9 cellular contexts compared by ENCODE assay signal in the genomic region with DNA sequence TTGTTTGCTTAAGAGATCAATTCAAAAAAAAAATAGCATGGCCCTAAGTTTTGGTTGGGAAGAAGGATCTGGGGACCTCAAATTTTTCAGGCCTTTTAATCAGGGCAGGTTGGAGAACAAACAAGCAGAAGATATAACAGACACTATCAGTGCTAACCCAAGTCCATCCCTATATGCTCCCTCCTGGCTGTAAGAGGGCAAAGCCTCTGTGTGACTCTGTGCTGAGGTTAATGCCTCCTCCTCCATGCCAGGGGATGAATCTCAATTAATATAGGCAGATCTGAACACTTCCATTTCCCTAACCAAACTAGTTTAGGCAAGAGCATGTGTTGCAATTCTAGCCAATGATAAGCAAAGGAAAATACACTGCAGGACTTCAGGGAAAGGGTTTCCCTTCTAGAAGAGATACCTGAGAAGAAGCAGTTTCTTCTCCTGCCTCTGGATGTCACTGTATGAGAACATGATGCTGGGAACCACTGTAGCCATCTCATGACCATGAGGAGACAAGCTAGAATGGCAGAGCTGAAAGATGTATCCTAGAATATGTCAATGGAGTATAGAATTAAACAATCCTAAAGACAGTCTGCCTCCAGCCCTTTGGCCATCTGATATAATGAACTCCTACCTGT.
A peak's percentile ranks its signal among the peaks of the same experiment; 100 is the strongest.
DNase-seq lines count a peak whose midpoint lies in the region; ATAC-seq, FAIRE-seq and TF ChIP-seq lines count a peak whose summit lies in the region.
"Had no signal": no experiment of that assay in that cellular context is flagged by ENCODE, and none has a peak within 500 bp of the region (broad histone marks: within the 10 kb centered on the region; RNA-seq: fewer than 3 reads in every experiment).

No MANE protein-coding gene starts in this region.

- H3K27ac ChIP-seq in fibroblast of lung (ENCODE audit: insufficient read depth, low read length) (no peak overlapping the region), transverse colon (no peak overlapping the region), substantia nigra (ENCODE audit: low read depth, low read length, poor library complexity, severe bottlenecking) (no peak overlapping the region)
- H3K27ac ChIP-seq: KMS-11 had no signal

- H3K4me3 ChIP-seq in NB4 (ENCODE audit: low read depth, low read length) (no peak overlapping the region), fibroblast of lung (replicated peaks in 1 of 4; ENCODE audit: control extremely low read depth in 1 of 4, insufficient read depth in 1 of 4, low read depth in 3 of 4, low read length in 4 of 4) (no peak overlapping the region), transverse colon (no peak overlapping the region)

- no peak for TF ChIP-seq EP300 in transverse colon (IDR thresholded peaks at IDR 0.05; ENCODE audit: low read depth)

- H3K36me3 ChIP-seq in fibroblast of lung (ENCODE audit: control insufficient read depth, insufficient read depth, low read length) (no peaks in the 10 kb centered on the region), transverse colon (no peaks in the 10 kb centered on the region)

- ATAC-seq in GM19328 (IDR thresholded peaks at IDR 0.05; ENCODE audit: unreplicated experiment) = peak; percentile 75
- no peak for ATAC-seq in GM18520 (IDR thresholded peaks at IDR 0.05; ENCODE audit: unreplicated experiment)

- H3K9ac ChIP-seq in fibroblast of lung (ENCODE audit: insufficient read depth, low read length) = no peak overlapping the region
- H3K9ac ChIP-seq: KMS-11 had no signal

- FAIRE-seq in D721Med (lab: Jason Lieb, UNC) = no peak

- H3K9me3 ChIP-seq in fibroblast of lung (ENCODE audit: control insufficient read depth, insufficient read depth, low read depth, low read length) = no peaks in the 10 kb centered on the region
- no peaks in the 10 kb centered on the region for H3K9me3 ChIP-seq in transverse colon

- TF ChIP-seq POLR2A in NB4 (IDR thresholded peaks at IDR 0.05; ENCODE audit: extremely low read depth, insufficient read length) = no peak
- no peak for TF ChIP-seq POLR2A in transverse colon (IDR thresholded peaks at IDR 0.05)

- in situ Hi-C loops in transverse colon (cut with MboI; ENCODE audit: low pct_ligation_motif_present in 1 of 4, low pct_unique_long_range_greater_than_20kb in 1 of 4, low sequenced_read_pairs in 3 of 4) = no loop called here

- H4K20me1 ChIP-seq in fibroblast of lung (ENCODE audit: control insufficient read depth, extremely low read depth, insufficient read depth, low read length) = no peaks in the 10 kb centered on the region

- intact Hi-C loops in transverse colon (cut with DNase I; ENCODE audit: low total_unique reads) = no loop called here

- no peak overlapping the region for H2AFZ ChIP-seq in fibroblast of lung (ENCODE audit: low read length)

- no peak overlapping the region for H3K4me2 ChIP-seq in fibroblast of lung (ENCODE audit: extremely low read depth, insufficient read depth, low read length)
- H3K4me2 ChIP-seq: KMS-11 had no signal

- DNase-seq in D721Med (ENCODE audit: insufficient read length, low spot score) (no peak), NB4 (ENCODE audit: low read depth) (peak; percentile 39), fibroblast of lung (ENCODE audit: low read depth in 2 of 2) (peak; percentile 10 to 18), transverse colon (no peak), substantia nigra (lab: John Stamatoyannopoulos, UW) (no peak)
- DNase-seq in stimulated activated naive CD4-positive, alpha-beta T cell treated with Interleukin-2 at 50 U/mL for 16 hours (lab: John Stamatoyannopoulos, UW) = no peak

- no peaks in the 10 kb centered on the region for H3K27me3 ChIP-seq in fibroblast of lung (ENCODE audit: control insufficient read depth, insufficient read depth, low read length)
- H3K27me3 ChIP-seq in transverse colon = no peaks in the 10 kb centered on the region

- no peaks in the 10 kb centered on the region for H3K79me2 ChIP-seq in fibroblast of lung (ENCODE audit: control insufficient read depth, insufficient read depth, low read length)

- TF ChIP-seq CTCF in D721Med (IDR thresholded peaks at IDR 0.05; ENCODE audit: insufficient read depth, missing control alignments) = peak; percentile 43
- TF ChIP-seq CTCF in NB4 (IDR thresholded peaks at IDR 0.05; ENCODE audit: low read depth, low read length) = peak; percentile 59
- peak; percentile 26 to 38 for TF ChIP-seq CTCF in fibroblast of lung (conservative IDR thresholded peaks at IDR 0.05 in 1 of 2, IDR thresholded peaks at IDR 0.05 in 1 of 2; ENCODE audit: low read depth in 1 of 2, low read length in 2 of 2)
- peak; percentile 19 to 37 (median 31) for TF ChIP-seq CTCF in transverse colon (IDR thresholded peaks at IDR 0.05)

- H3K4me1 ChIP-seq in fibroblast of lung (ENCODE audit: control insufficient read depth, extremely low read depth, insufficient read depth, low read length) (no peaks in the 10 kb centered on the region), transverse colon (no peaks in the 10 kb centered on the region)

Comparison
In these comparisons a context has a peak if more than half of its experiments do, and no peak if none do; other contexts are left out.
1. DNase-seq: peak in NB4 (single experiment) and fibroblast of lung (2 of 2); none in D721Med (single experiment), transverse colon (single experiment), stimulated activated naive CD4-positive, alpha-beta T cell treated with Interleukin-2 at 50 U/mL for 16 hours (single experiment) and substantia nigra (0 of 49).
2. Peak in every context shown above with its lines, with median percentiles within 50 percentile points of each other: CTCF ChIP-seq.